ENCODE assay signal across 12 cellular contexts in the genomic region with DNA sequence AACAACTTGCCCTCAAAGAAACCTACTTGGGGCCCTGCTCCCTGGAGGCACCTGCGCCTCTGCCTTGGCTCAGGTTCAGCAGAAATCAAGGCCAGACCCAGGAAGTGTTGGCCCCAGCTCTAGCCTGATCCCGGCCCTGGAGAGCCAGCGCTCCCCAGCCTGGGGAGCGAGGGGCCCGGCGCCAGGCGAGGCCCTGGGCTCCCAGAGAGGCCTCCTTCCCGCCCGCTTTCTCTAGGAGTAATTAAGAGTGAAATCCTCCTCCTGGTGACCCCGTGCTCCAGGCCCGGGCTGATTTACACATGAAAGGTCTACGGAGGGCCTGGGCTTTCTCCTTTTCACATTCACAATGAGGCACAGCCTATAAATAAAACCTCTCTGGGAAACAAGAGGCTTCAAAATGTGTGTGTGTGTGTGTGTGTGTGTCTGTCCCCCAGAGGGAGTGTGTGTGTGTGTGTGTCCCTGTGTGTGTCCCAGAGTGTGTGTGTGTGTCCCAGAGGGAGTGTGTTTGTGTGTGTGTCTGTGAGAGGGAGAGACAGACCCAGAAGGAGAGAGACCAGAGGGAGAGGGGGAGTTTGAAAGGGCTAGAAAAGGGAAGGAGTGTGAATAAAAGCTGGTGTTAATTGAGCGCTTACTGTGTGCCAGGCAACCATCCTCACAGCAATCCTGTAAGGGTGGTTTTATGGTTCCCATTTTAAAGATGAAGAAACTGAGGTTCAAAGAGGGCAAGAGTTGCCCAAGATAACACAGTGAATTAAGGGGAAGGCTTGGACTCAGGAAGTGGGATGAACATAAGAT. TPM values are rescaled to one million over a fixed set of nuclear protein-coding genes. Genes with fewer than 3 reads are reported as not detected.
DNase-seq lines count a peak whose midpoint lies in the region; ATAC-seq, FAIRE-seq and TF ChIP-seq lines count a peak whose summit lies in the region.
"Had no signal": no experiment of that assay in that cellular context is flagged by ENCODE, and none has a peak within 500 bp of the region (broad histone marks: within the 10 kb centered on the region; RNA-seq: fewer than 3 reads in every experiment).

No MANE protein-coding gene starts in this region.

- H3K27ac ChIP-seq in H1 (ENCODE audit: low read depth, low read length) = peak overlapping the region; percentile 70; the same call in 1 of the 2 replicates
- H3K27ac ChIP-seq in stomach = peak overlapping the region in 2 of 5 donors; percentile 21 to 56
- H3K27ac ChIP-seq: breast epithelium, esophagus muscularis mucosa had no signal

- TF ChIP-seq EP300 in H1 (IDR thresholded peaks at IDR 0.05; ENCODE audit: borderline replicate concordance in 1 of 2, low read depth in 2 of 2, low read length in 2 of 2) (no peak; a peak in 1 of 3 replicates), stomach (IDR thresholded peaks at IDR 0.05) (no peak)

- H3K23me2 ChIP-seq in H1 (ENCODE audit: low read depth, low read length) = no peaks in the 10 kb centered on the region

- intact Hi-C loops in stomach (cut with DNase I; ENCODE audit: low total_unique reads) = no loop called here

- H4K8ac ChIP-seq in H1 (ENCODE audit: extremely low read depth, insufficient read depth, low read length) = peak overlapping the region; percentile 95; the same call in 1 of the 2 replicates

- WGBS in H1 (ENCODE audit: extremely low coverage in 1 of 2, insufficient coverage in 1 of 2, insufficient read length in 1 of 2, insufficient replicate concordance in 2 of 2, low coverage in 1 of 2, low lambda C conversion rate in 2 of 2, missing lambda C conversion rate in 1 of 2), 2 experiments = 6% methylated on average over 13 of the region's 13 CpGs; no CpG with 5 or more reads in 1 of the 2 experiments
- 22 to 41% (median 32%) methylated on average over 11 to 13 of the region's 13 CpGs for WGBS in stomach, 5 donors

- peak overlapping the region in 3 of 4 experiments; percentile 12 to 42 (median 37); a peak in 2 of 7 replicates for H3K9ac ChIP-seq in H1 (replicated peaks in 1 of 4; ENCODE audit: extremely low read depth in 1 of 4, low read depth in 3 of 4, low read length in 3 of 4)

- H3K79me1 ChIP-seq in H1 (ENCODE audit: low read depth, low read length) = no peaks in the 10 kb centered on the region

- H2AK5ac ChIP-seq in H1 (ENCODE audit: low read depth, low read length) = no peak overlapping the region

- H3K4ac ChIP-seq in H1 (replicated peaks; ENCODE audit: insufficient read length, low read depth, low read length) = no peak overlapping the region

- peak; percentile 75 for DNase-seq in NCI-H2107 treated with DMSO at 0.1 percent for 48 hours (lab: John Stamatoyannopoulos, UW; ENCODE audit: unreplicated experiment)
- DNase-seq in NCI-H2107 (lab: John Stamatoyannopoulos, UW) = no peak
- DNase-seq in H1 (ENCODE audit: low read depth in 1 of 2, low spot score in 2 of 2) = peak; percentile 80 to 89
- peak; percentile 98 for DNase-seq in left kidney (ENCODE audit: low read depth, low spot score)
- peak; percentile 73 for DNase-seq in stomach
- no peak for DNase-seq in activated gamma-delta T cell treated with Interleukin-2 at 50 U/mL for 16 hours
- DNase-seq in NCI-H526 (lab: John Stamatoyannopoulos, UW) = no peak
- DNase-seq: activated CD8-positive, alpha-beta memory T cell treated with anti-CD3 and anti-CD28 coated beads, Interleukin-2, amount 10 ng/mL, durations not matched to agents 7 days and 5 days had no signal

- H3K4me1 ChIP-seq in H1 (replicated peaks in 1 of 4; ENCODE audit: control insufficient read depth in 3 of 4, insufficient read depth in 4 of 4, low read length in 3 of 4) (peaks cover 0 to 10% (median 6%) of the 10 kb centered on the region in 4 experiments; a peak in 3 of 7 replicates), stomach (peaks cover 0 to 7% (median 2%) of the 10 kb centered on the region in 4 donors)
- H3K4me1 ChIP-seq: breast epithelium, esophagus muscularis mucosa had no signal

- H4K5ac ChIP-seq in H1 (ENCODE audit: insufficient read length, low read depth, low read length) = peak overlapping the region; percentile 93

- H3K18ac ChIP-seq in H1 (ENCODE audit: extremely low read depth, low read length) = peak overlapping the region; percentile 93

- no peak overlapping the region for H3K56ac ChIP-seq in H1 (replicated peaks; ENCODE audit: insufficient read length, low read depth, low read length)

- H2AFZ ChIP-seq in H1 (ENCODE audit: low read length) = no peak overlapping the region

- peak overlapping the region; percentile 88 for H2BK12ac ChIP-seq in H1 (ENCODE audit: low read depth, low read length)

- peak overlapping the region in 3 of 4 experiments; percentile 6 to 36 (median 23); a peak in 4 of 8 replicates for H3K4me3 ChIP-seq in H1 (ENCODE audit: extremely low read depth in 1 of 4, insufficient read depth in 2 of 4, low read depth in 3 of 4, low read length in 4 of 4)
- H3K4me3 ChIP-seq in stomach = no peak overlapping the region
- H3K4me3 ChIP-seq: breast epithelium, esophagus muscularis mucosa had no signal

- TF ChIP-seq POLR2A in H1 (IDR thresholded peaks at IDR 0.05; ENCODE audit: control extremely low read depth in 1 of 2, low read depth in 2 of 2, low read length in 2 of 2) (peak; percentile 51 to 80), stomach (IDR thresholded peaks at IDR 0.05) (no peak)

- no peak overlapping the region for H3K14ac ChIP-seq in H1 (ENCODE audit: insufficient read length)

- no peaks in the 10 kb centered on the region for H4K20me1 ChIP-seq in H1 (replicated peaks in 1 of 2; ENCODE audit: control insufficient read depth in 1 of 2, insufficient read depth in 2 of 2, low read length in 2 of 2)

- H3K4me2 ChIP-seq in H1 (ENCODE audit: insufficient read depth in 1 of 2, low read depth in 2 of 2, low read length in 2 of 2) = peak overlapping the region; percentile 16 to 60

- peak; percentile 99 for FAIRE-seq in H1 (lab: Jason Lieb, UNC)
- FAIRE-seq: A204.1 had no signal

- no peaks in the 10 kb centered on the region for H3K36me3 ChIP-seq in H1 (ENCODE audit: control insufficient read depth in 2 of 4, insufficient read depth in 4 of 4, low read length in 3 of 4)
- H3K36me3 ChIP-seq in stomach = no peaks in the 10 kb centered on the region
- H3K36me3 ChIP-seq: breast epithelium, esophagus muscularis mucosa had no signal

- H4K91ac ChIP-seq in H1 (replicated peaks; ENCODE audit: insufficient read length, low read length) = peak overlapping the region; percentile 89

- no peaks in the 10 kb centered on the region for H3K27me3 ChIP-seq in H1 (replicated peaks in 1 of 4; ENCODE audit: control insufficient read depth in 3 of 4, extremely low read depth in 1 of 4, insufficient read depth in 3 of 4, low read length in 3 of 4)
- H3K27me3 ChIP-seq in stomach = no peaks in the 10 kb centered on the region
- H3K27me3 ChIP-seq: breast epithelium had no signal

- H3K79me2 ChIP-seq in H1 (ENCODE audit: control insufficient read depth in 1 of 2, insufficient read depth in 2 of 2, low read length in 2 of 2) = no peaks in the 10 kb centered on the region

- TF ChIP-seq CTCF in H1 (IDR thresholded peaks at IDR 0.05; ENCODE audit: control extremely low read depth in 1 of 3, insufficient read depth in 1 of 3, low read depth in 1 of 3, low read length in 3 of 3) (no peak), stomach (IDR thresholded peaks at IDR 0.05) (no peak)

- TF ChIP-seq RAD21 in H1 (IDR thresholded peaks at IDR 0.05 in 1 of 2, conservative IDR thresholded peaks at IDR 0.05 in 1 of 2; ENCODE audit: low read depth in 2 of 2, low read length in 2 of 2) = peak; percentile 1 to 14; a peak in 2 of 4 replicates

- CTCF ChIA-PET in H1 (lab: Charles Lee; ENCODE audit: partially characterized antibody) = interaction anchor here (0.7 to 3.0 kb wide), 9 partner anchors 9 to 57 kb away, joined by 3 to 27 read pairs (median 4); no protein-coding TSS in a partner anchor

- POLR2A ChIA-PET in H1 (lab: Charles Lee; ENCODE audit: partially characterized antibody) = interaction anchor here (0.7 to 3.4 kb wide), 12 partner anchors 10 to 186 kb away, joined by 3 to 16 read pairs (median 8); a partner anchor contains a TSS

- H3K9me3 ChIP-seq in H1 (ENCODE audit: insufficient read depth in 2 of 2, low read depth in 1 of 2, low read length in 1 of 2) (no peaks in the 10 kb centered on the region), stomach (no peaks in the 10 kb centered on the region)
- H3K9me3 ChIP-seq: breast epithelium, esophagus muscularis mucosa had no signal

- no peak for ATAC-seq in GM21576 (IDR thresholded peaks at IDR 0.05; ENCODE audit: unreplicated experiment)
- ATAC-seq: activated CD8-positive, alpha-beta memory T cell treated with anti-CD3 and anti-CD28 coated beads, Interleukin-2, amount 10 ng/mL, durations not matched to agents 7 days and 5 days had no signal

- H2BK20ac ChIP-seq in H1 (ENCODE audit: low read length) = peak overlapping the region; percentile 98; the same call in 1 of the 2 replicates

- no peak overlapping the region for H2BK15ac ChIP-seq in H1 (ENCODE audit: low read length)

- H2BK120ac ChIP-seq in H1 (replicated peaks; ENCODE audit: low read depth, low read length) = peak overlapping the region; percentile 94

- H2BK5ac ChIP-seq in H1 (ENCODE audit: low read depth, low read length) = peak overlapping the region; percentile 92

- no peak overlapping the region for H3K23ac ChIP-seq in H1 (ENCODE audit: insufficient read length)

RNA-seq across cellular contexts. Expression of a gene that starts 23.8 kb away (rescaled TPM):
- 437 and 465 TPM in 2 replicates for total RNA-seq in H1 (2021; fragmentation: NEBNext Ultra II Directional; extraction: Animal tissue kit (Norgen Biotek cat#: 25700))
- polyA plus RNA-seq in H1 (2011; rRNA removed) = 2,792 and 3,254 TPM in 2 replicates
- 1,527 TPM for polyA plus RNA-seq in H1 (2011; cell fraction: cytosol; rRNA removed)
- polyA plus RNA-seq in H1 (2011; cell fraction: nucleus; rRNA removed) = 2,437 TPM
- 684 to 863 TPM (median 778 TPM) in 4 replicates for polyA plus RNA-seq in H1 (2012, experiment 1 of 2)
- 1,585 TPM for polyA plus RNA-seq in H1 (2012, experiment 2 of 2)
- polyA plus RNA-seq in H1 (2013, experiment 1 of 2) = 2,536 TPM
- 2,012 TPM for polyA plus RNA-seq in H1 (2013, experiment 2 of 2)
- polyA minus RNA-seq in H1 (2011; rRNA and poly(A)+ RNA removed) = 278 and 324 TPM in 2 replicates
- polyA minus RNA-seq in H1 (2011; cell fraction: cytosol; rRNA and poly(A)+ RNA removed) = 176 TPM
- 310 TPM for polyA minus RNA-seq in H1 (2011; cell fraction: nucleus; rRNA and poly(A)+ RNA removed)
- 1,000 to 10,000 TPM in 1 of 5 donors, 100 to 1,000 TPM in 3, 10 to 100 TPM in 1; 86.4 to 1,200 (median 463) TPM for total RNA-seq in stomach
- 1,000 to 10,000 TPM in 1 of 3 donors, 100 to 1,000 TPM in 2; 475 to 1,009 (median 901) TPM for polyA plus RNA-seq in stomach

RNA-seq across cellular contexts. Expression of a gene that starts 32.1 kb away (rescaled TPM):
- 58.5 and 63.4 TPM in 2 replicates for total RNA-seq in H1 (2021; fragmentation: NEBNext Ultra II Directional; extraction: Animal tissue kit (Norgen Biotek cat#: 25700))
- 20.8 and 42.0 TPM in 2 replicates for polyA plus RNA-seq in H1 (2011; rRNA removed)
- 52.7 TPM for polyA plus RNA-seq in H1 (2011; cell fraction: cytosol; rRNA removed)
- 10.2 TPM for polyA plus RNA-seq in H1 (2011; cell fraction: nucleus; rRNA removed)
- polyA plus RNA-seq in H1 (2012, experiment 1 of 2) = 65.2 to 124 TPM (median 69.0 TPM) in 4 replicates
- 19.1 TPM for polyA plus RNA-seq in H1 (2012, experiment 2 of 2)
- polyA plus RNA-seq in H1 (2013, experiment 1 of 2) = 67.4 TPM
- polyA plus RNA-seq in H1 (2013, experiment 2 of 2) = 72.8 TPM
- 15.2 and 19.3 TPM in 2 replicates for polyA minus RNA-seq in H1 (2011; rRNA and poly(A)+ RNA removed)
- 32.7 TPM for polyA minus RNA-seq in H1 (2011; cell fraction: cytosol; rRNA and poly(A)+ RNA removed)
- 17.4 TPM for polyA minus RNA-seq in H1 (2011; cell fraction: nucleus; rRNA and poly(A)+ RNA removed)
- total RNA-seq in stomach = 10 to 100 TPM in 2 of 5 donors, 1 to 10 TPM in 3; 4.7 to 15.2 (median 8.7) TPM
- 10 to 100 TPM; 32.6 to 40.6 (median 37.4) TPM for polyA plus RNA-seq in stomach

RNA-seq across cellular contexts. Expression of a gene that starts 32.1 kb away (rescaled TPM):
- total RNA-seq in H1 (2021; fragmentation: NEBNext Ultra II Directional; extraction: Animal tissue kit (Norgen Biotek cat#: 25700)) = 30.4 and 34.2 TPM in 2 replicates
- polyA plus RNA-seq in H1 (2011; rRNA removed) (13.2 and 13.6 TPM in 2 replicates), stomach (10 to 100 TPM in 2 of 3 donors, 1 to 10 TPM in 1; 8.7 to 13.9 (median 12.5) TPM)
- 13.9 TPM for polyA plus RNA-seq in H1 (2011; cell fraction: cytosol; rRNA removed)
- polyA plus RNA-seq in H1 (2011; cell fraction: nucleus; rRNA removed) = 33.8 TPM
- 11.2 to 18.5 TPM (median 15.4 TPM) in 4 replicates for polyA plus RNA-seq in H1 (2012, experiment 1 of 2)
- polyA plus RNA-seq in H1 (2012, experiment 2 of 2) = 11.6 TPM
- polyA plus RNA-seq in H1 (2013, experiment 1 of 2) = 20.0 TPM
- 19.1 TPM for polyA plus RNA-seq in H1 (2013, experiment 2 of 2)
- 12.3 and 20.5 TPM in 2 replicates for polyA minus RNA-seq in H1 (2011; rRNA and poly(A)+ RNA removed)
- polyA minus RNA-seq in H1 (2011; cell fraction: cytosol; rRNA and poly(A)+ RNA removed) = 7.3 TPM
- polyA minus RNA-seq in H1 (2011; cell fraction: nucleus; rRNA and poly(A)+ RNA removed) = 25.8 TPM
- 10 to 100 TPM in 3 of 5 donors, 1 to 10 TPM in 2; 4.0 to 25.3 (median 13.4) TPM for total RNA-seq in stomach

RNA-seq across cellular contexts. Expression of a gene that starts 45.1 kb away (rescaled TPM):
- total RNA-seq in H1 (2021; fragmentation: NEBNext Ultra II Directional; extraction: Animal tissue kit (Norgen Biotek cat#: 25700)) = 51.9 and 53.1 TPM in 2 replicates
- polyA plus RNA-seq in H1 (2011; rRNA removed) (13.5 and 19.2 TPM in 2 replicates), stomach (1 to 10 TPM in 2 of 3 donors, under 1 TPM in 1; 0.95 to 3.1 (median 2.3) TPM)
- polyA plus RNA-seq in H1 (2011; cell fraction: cytosol; rRNA removed) = 16.5 TPM
- 52.5 TPM for polyA plus RNA-seq in H1 (2011; cell fraction: nucleus; rRNA removed)
- polyA plus RNA-seq in H1 (2012, experiment 1 of 2) = 40.8 to 47.7 TPM (median 43.9 TPM) in 4 replicates
- 28.7 TPM for polyA plus RNA-seq in H1 (2012, experiment 2 of 2)
- 16.6 TPM for polyA plus RNA-seq in H1 (2013, experiment 1 of 2)
- 16.5 TPM for polyA plus RNA-seq in H1 (2013, experiment 2 of 2)
- 11.5 and 11.6 TPM in 2 replicates for polyA minus RNA-seq in H1 (2011; rRNA and poly(A)+ RNA removed)
- 26.4 TPM for polyA minus RNA-seq in H1 (2011; cell fraction: cytosol; rRNA and poly(A)+ RNA removed)
- 9.0 TPM for polyA minus RNA-seq in H1 (2011; cell fraction: nucleus; rRNA and poly(A)+ RNA removed)
- total RNA-seq in stomach = 1 to 10 TPM in 1 of 5 donors, under 1 TPM in 2, not detected in 2; 0.58 to 7.1 (median 0.92) TPM

RNA-seq across cellular contexts. Expression of a gene that starts 55.5 kb away (rescaled TPM):
- total RNA-seq in H1 (2021; fragmentation: NEBNext Ultra II Directional; extraction: Animal tissue kit (Norgen Biotek cat#: 25700)) = 304 and 307 TPM in 2 replicates
- polyA plus RNA-seq in H1 (2011; rRNA removed) (148 and 172 TPM in 2 replicates), stomach (100 to 1,000 TPM in 2 of 3 donors, 10 to 100 TPM in 1; 86.1 to 116 (median 112) TPM)
- 254 TPM for polyA plus RNA-seq in H1 (2011; cell fraction: cytosol; rRNA removed)
- polyA plus RNA-seq in H1 (2011; cell fraction: nucleus; rRNA removed) = 84.5 TPM
- 249 to 298 TPM (median 293 TPM) in 4 replicates for polyA plus RNA-seq in H1 (2012, experiment 1 of 2)
- 207 TPM for polyA plus RNA-seq in H1 (2012, experiment 2 of 2)
- polyA plus RNA-seq in H1 (2013, experiment 1 of 2) = 218 TPM
- 236 TPM for polyA plus RNA-seq in H1 (2013, experiment 2 of 2)
- polyA minus RNA-seq in H1 (2011; rRNA and poly(A)+ RNA removed) = 74.5 and 95.4 TPM in 2 replicates
- polyA minus RNA-seq in H1 (2011; cell fraction: cytosol; rRNA and poly(A)+ RNA removed) = 134 TPM
- 86.6 TPM for polyA minus RNA-seq in H1 (2011; cell fraction: nucleus; rRNA and poly(A)+ RNA removed)
- total RNA-seq in stomach = 100 to 1,000 TPM in 2 of 5 donors, 10 to 100 TPM in 3; 41.1 to 218 (median 92.3) TPM

Comparison
In these comparisons a context has a peak if more than half of its experiments do, and no peak if none do; other contexts are left out.
1. DNase-seq: peak in NCI-H2107 treated with DMSO at 0.1 percent for 48 hours (single experiment), H1 (2 of 2), left kidney (single experiment) and stomach (single experiment); none in NCI-H2107 (single experiment), activated gamma-delta T cell treated with Interleukin-2 at 50 U/mL for 16 hours (single experiment) and NCI-H526 (0 of 2).
2. H3K4me3 ChIP-seq: peak in H1 (3 of 4); none in stomach (0 of 4).
3. POLR2A ChIP-seq: peak in H1 (2 of 2); none in stomach (0 of 4).